Comparison of ENCODE assay signal across 8 cellular contexts in the genomic region with DNA sequence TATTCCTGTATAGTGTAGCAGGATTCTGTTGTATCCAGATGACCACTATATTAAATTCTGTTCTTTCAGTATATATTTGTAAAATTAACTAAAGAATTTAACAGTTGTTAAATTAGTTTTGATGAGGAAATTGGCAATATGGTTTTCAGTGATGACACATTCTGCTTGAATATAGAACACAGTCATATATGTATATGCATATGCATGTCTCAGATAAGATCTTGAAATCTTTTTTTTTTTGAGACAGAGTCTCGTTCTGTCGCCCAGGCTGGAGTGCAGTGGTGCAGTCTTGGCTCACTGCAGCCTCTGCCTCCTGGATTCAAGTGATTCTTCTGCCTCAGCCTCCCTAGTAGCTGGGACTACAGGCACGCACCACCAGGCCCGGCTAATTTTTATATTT. TPM values are rescaled to one million over a fixed set of nuclear protein-coding genes. Genes with fewer than 3 reads are reported as not detected.
DNase-seq lines count a peak whose midpoint lies in the region; ATAC-seq and TF ChIP-seq lines count a peak whose summit lies in the region.
"Not testable (repeated sequence)": the region's sequence is repeated elsewhere in the genome, so short reads cannot be mapped to it uniquely, and the experiment has no call there.

No MANE protein-coding gene starts in this region.

- peaks cover 47% of the 10 kb centered on the region for H3K4me1 Mint-ChIP-seq in HFFc6 (ENCODE audit: low read depth)
- peaks cover 49% of the 10 kb centered on the region for H3K4me1 Mint-ChIP-seq in activated T-cell treated with anti-CD3 and anti-CD28 coated beads, Interleukin-2, amount 50 U/mL, for 72 hours (ENCODE audit: low read depth)
- peaks cover 33 to 48% of the 10 kb centered on the region in 2 donors for H3K4me1 Mint-ChIP-seq in natural killer cell treated with Interleukin-12 subunit alpha and Interleukin-12 subunit beta and Interleukin-15 and Interleukin-18, amount 100 ng/mL, for 72 hours (ENCODE audit: low read depth in 2 of 2)
- H3K4me1 Mint-ChIP-seq in stimulated activated effector memory CD8-positive, alpha-beta T cell treated with anti-CD3 and anti-CD28 coated beads, Interleukin-12 subunit alpha, Interleukin-12 subunit beta, amount 100 ng/mL, for 72 hours: peaks cover 36% of the 10 kb centered on the region

- peaks cover 23 to 45% (median 39%) of the 10 kb centered on the region in 10 experiments; a peak in 19 of 20 replicates for H3K4me1 ChIP-seq in BLaER1 treated with 17β-estradiol and CSF1 and Interleukin-3, amounts not matched to agents 10 nM and 100 nM
- H3K4me1 ChIP-seq in RWPE2 (ENCODE audit: insufficient read depth, poor library complexity, severe bottlenecking) (peaks cover 30% of the 10 kb centered on the region), duodenal mucosa (ENCODE audit: control insufficient read depth in 1 of 2, insufficient read depth in 2 of 2, low read length in 2 of 2) (peaks cover 6 to 39% of the 10 kb centered on the region in 2 donors), left ventricle myocardium inferior (peaks cover 68% of the 10 kb centered on the region)

- peak overlapping the region in 2 of 11 experiments; percentile 97; a peak in 4 of 22 replicates for H3K9ac ChIP-seq in BLaER1 treated with 17β-estradiol and CSF1 and Interleukin-3, amounts not matched to agents 10 nM and 100 nM
- not testable (repeated sequence) for H3K9ac ChIP-seq in duodenal mucosa (ENCODE audit: low read depth in 1 of 2, low read length in 2 of 2)

- H3K9me3 ChIP-seq in BLaER1 treated with 17β-estradiol and CSF1 and Interleukin-3, amounts not matched to agents 10 nM and 100 nM (replicated peaks in 1 of 11); RWPE2 (ENCODE audit: severe bottlenecking); duodenal mucosa (ENCODE audit: control insufficient read depth in 1 of 2, low read length in 2 of 2); left ventricle myocardium inferior (replicated peaks): not testable (repeated sequence)

- not testable (repeated sequence) for ATAC-seq in RWPE2 (ENCODE audit: low read depth); natural killer cell treated with Interleukin-12 subunit alpha and Interleukin-12 subunit beta and Interleukin-15 and Interleukin-18, amount 100 ng/mL, for 72 hours
- ATAC-seq in activated T-cell treated with anti-CD3 and anti-CD28 coated beads, Interleukin-2, amount 50 U/mL, for 72 hours (replicated peaks in 1 of 2): peak; percentile 32 to 43
- peak; percentile 27 for ATAC-seq in stimulated activated effector memory CD8-positive, alpha-beta T cell treated with anti-CD3 and anti-CD28 coated beads, Interleukin-12 subunit alpha, Interleukin-12 subunit beta, amount 100 ng/mL, for 72 hours

- H3K36me3 ChIP-seq in BLaER1 treated with 17β-estradiol and CSF1 and Interleukin-3, amounts not matched to agents 10 nM and 100 nM: peaks cover 8 to 49% (median 41%) of the 10 kb centered on the region in 11 experiments; a peak in 20 of 22 replicates
- H3K36me3 ChIP-seq in RWPE2 (ENCODE audit: low read depth): peaks cover 25% of the 10 kb centered on the region
- not testable (repeated sequence) for H3K36me3 ChIP-seq in duodenal mucosa (ENCODE audit: control insufficient read depth in 1 of 2, insufficient read depth in 2 of 2, low read length in 2 of 2); left ventricle myocardium inferior

- H3K4me3 ChIP-seq in BLaER1 treated with 17β-estradiol and CSF1 and Interleukin-3, amounts not matched to agents 10 nM and 100 nM: peak overlapping the region; percentile 68 to 91 (median 84); a peak in 14 of 20 replicates
- H3K4me3 ChIP-seq in RWPE2 (ENCODE audit: severe bottlenecking) (peak overlapping the region; percentile 87), duodenal mucosa (ENCODE audit: low read depth in 1 of 2, low read length in 2 of 2) (peak overlapping the region; percentile 45 to 89), left ventricle myocardium inferior (peak overlapping the region; percentile 95)

- peaks cover 46 to 70% (median 66%) of the 10 kb centered on the region in 11 experiments; a peak in 21 of 22 replicates for H4K20me1 ChIP-seq in BLaER1 treated with 17β-estradiol and CSF1 and Interleukin-3, amounts not matched to agents 10 nM and 100 nM

- peak overlapping the region; percentile 87 to 99 (median 92) for H3K4me2 ChIP-seq in BLaER1 treated with 17β-estradiol and CSF1 and Interleukin-3, amounts not matched to agents 10 nM and 100 nM

- peak overlapping the region; percentile 93; the same call in 1 of the 2 replicates for H3K4me3 Mint-ChIP-seq in HFFc6
- H3K4me3 Mint-ChIP-seq in activated T-cell treated with anti-CD3 and anti-CD28 coated beads, Interleukin-2, amount 50 U/mL, for 72 hours: peak overlapping the region; percentile 73 to 74
- peak overlapping the region; percentile 90 for H3K4me3 Mint-ChIP-seq in natural killer cell treated with Interleukin-12 subunit alpha and Interleukin-12 subunit beta and Interleukin-15 and Interleukin-18, amount 100 ng/mL, for 72 hours
- peak overlapping the region; percentile 41 for H3K4me3 Mint-ChIP-seq in stimulated activated effector memory CD8-positive, alpha-beta T cell treated with anti-CD3 and anti-CD28 coated beads, Interleukin-12 subunit alpha, Interleukin-12 subunit beta, amount 100 ng/mL, for 72 hours

- not testable (repeated sequence) for H3K27me3 Mint-ChIP-seq in HFFc6 (ENCODE audit: insufficient read depth); activated T-cell treated with anti-CD3 and anti-CD28 coated beads, Interleukin-2, amount 50 U/mL, for 72 hours (ENCODE audit: low read depth); natural killer cell treated with Interleukin-12 subunit alpha and Interleukin-12 subunit beta and Interleukin-15 and Interleukin-18, amount 100 ng/mL, for 72 hours

- not testable (repeated sequence) for H3K27ac ChIP-seq in BLaER1 treated with 17β-estradiol and CSF1 and Interleukin-3, amounts not matched to agents 10 nM and 100 nM; RWPE2 (ENCODE audit: poor library complexity, severe bottlenecking); duodenal mucosa (ENCODE audit: low read depth, low read length); left ventricle myocardium inferior (replicated peaks)

- not testable (repeated sequence) for DNase-seq in HFFc6; RWPE2 (ENCODE audit: low spot score); left ventricle myocardium inferior; natural killer cell treated with Interleukin-12 subunit alpha and Interleukin-12 subunit beta and Interleukin-15 and Interleukin-18, amount 100 ng/mL, for 72 hours (ENCODE audit: low spot score); stimulated activated effector memory CD8-positive, alpha-beta T cell treated with anti-CD3 and anti-CD28 coated beads, Interleukin-12 subunit alpha, Interleukin-12 subunit beta, amount 100 ng/mL, for 72 hours (ENCODE audit: low spot score in 2 of 2)
- DNase-seq in activated T-cell treated with anti-CD3 and anti-CD28 coated beads, Interleukin-2, amount 50 U/mL, for 72 hours: peak in 1 of 2 donors; percentile 21

- peaks cover 17% of the 10 kb centered on the region for H3K36me3 Mint-ChIP-seq in HFFc6 (ENCODE audit: low read depth)
- H3K36me3 Mint-ChIP-seq in activated T-cell treated with anti-CD3 and anti-CD28 coated beads, Interleukin-2, amount 50 U/mL, for 72 hours (ENCODE audit: insufficient read depth in 2 of 2): peaks cover 4 to 18% of the 10 kb centered on the region in 2 donors
- peaks cover 11% of the 10 kb centered on the region for H3K36me3 Mint-ChIP-seq in natural killer cell treated with Interleukin-12 subunit alpha and Interleukin-12 subunit beta and Interleukin-15 and Interleukin-18, amount 100 ng/mL, for 72 hours
- H3K36me3 Mint-ChIP-seq in stimulated activated effector memory CD8-positive, alpha-beta T cell treated with anti-CD3 and anti-CD28 coated beads, Interleukin-12 subunit alpha, Interleukin-12 subunit beta, amount 100 ng/mL, for 72 hours: peaks cover 45% of the 10 kb centered on the region

- not testable (repeated sequence) for H3K9me3 Mint-ChIP-seq in HFFc6; activated T-cell treated with anti-CD3 and anti-CD28 coated beads, Interleukin-2, amount 50 U/mL, for 72 hours; natural killer cell treated with Interleukin-12 subunit alpha and Interleukin-12 subunit beta and Interleukin-15 and Interleukin-18, amount 100 ng/mL, for 72 hours; stimulated activated effector memory CD8-positive, alpha-beta T cell treated with anti-CD3 and anti-CD28 coated beads, Interleukin-12 subunit alpha, Interleukin-12 subunit beta, amount 100 ng/mL, for 72 hours

- intact Hi-C loops in left ventricle myocardium inferior (cut with micrococcal nuclease): not testable (repeated sequence)

- H3K27me3 ChIP-seq in BLaER1 treated with 17β-estradiol and CSF1 and Interleukin-3, amounts not matched to agents 10 nM and 100 nM; RWPE2 (ENCODE audit: insufficient read depth, poor library complexity, severe bottlenecking); duodenal mucosa (ENCODE audit: control insufficient read depth in 1 of 2, insufficient read depth in 2 of 2, low read length in 2 of 2); left ventricle myocardium inferior (ENCODE audit: low read depth): not testable (repeated sequence)

- not testable (repeated sequence) for H3K27ac Mint-ChIP-seq in HFFc6; activated T-cell treated with anti-CD3 and anti-CD28 coated beads, Interleukin-2, amount 50 U/mL, for 72 hours; natural killer cell treated with Interleukin-12 subunit alpha and Interleukin-12 subunit beta and Interleukin-15 and Interleukin-18, amount 100 ng/mL, for 72 hours; stimulated activated effector memory CD8-positive, alpha-beta T cell treated with anti-CD3 and anti-CD28 coated beads, Interleukin-12 subunit alpha, Interleukin-12 subunit beta, amount 100 ng/mL, for 72 hours

- TF ChIP-seq CTCF in HFFc6 (IDR thresholded peaks at IDR 0.05); RWPE2 (IDR thresholded peaks at IDR 0.05; ENCODE audit: poor library complexity, severe bottlenecking); left ventricle myocardium inferior (IDR thresholded peaks at IDR 0.05; ENCODE audit: borderline replicate concordance): not testable (repeated sequence)

RNA-seq across cellular contexts. Expression of a gene that starts 2.2 kb away (rescaled TPM):
- total RNA-seq in HFFc6 (2021; fragmentation: NEBNext Ultra II Directional; extraction: Animal tissue kit (Norgen Biotek cat#: 25700)): 10 to 100 TPM; 14.7 to 19.8 (median 17.2) TPM
- total RNA-seq in activated T-cell treated with anti-CD3 and anti-CD28 coated beads, Interleukin-2, amount 50 U/mL, for 72 hours: 10 to 100 TPM; 16.4 to 20.3 TPM
- 18.1 TPM for total RNA-seq in left ventricle myocardium inferior
- 10 to 100 TPM; 19.9 to 21.0 TPM for total RNA-seq in natural killer cell treated with Interleukin-12 subunit alpha and Interleukin-12 subunit beta and Interleukin-15 and Interleukin-18, amount 100 ng/mL, for 72 hours

Comparison
In these comparisons a context has a peak if more than half of its experiments do, and no peak if none do; other contexts are left out.
1. H3K4me3 Mint-ChIP-seq: peak in every context shown above with its lines; median percentile 93 in HFFc6; 90 in natural killer cell treated with Interleukin-12 subunit alpha and Interleukin-12 subunit beta and Interleukin-15 and Interleukin-18, amount 100 ng/mL, for 72 hours; 74 in activated T-cell treated with anti-CD3 and anti-CD28 coated beads, Interleukin-2, amount 50 U/mL, for 72 hours; 41 in stimulated activated effector memory CD8-positive, alpha-beta T cell treated with anti-CD3 and anti-CD28 coated beads, Interleukin-12 subunit alpha, Interleukin-12 subunit beta, amount 100 ng/mL, for 72 hours.